In genomic region chr14:104967414-104968152, GRCh38 we compare ENCODE assay signal across 1 cellular context.
TF ChIP-seq lines count a peak whose summit lies in the region.

No MANE protein-coding gene starts in this region.

TF ChIP-seq in IMR-90, 13 proteins besides CTCF, POLR2A, EP300 and RAD21 (continued from another document):
- TF ChIP-seq USF2 (IDR thresholded peaks at IDR 0.05; ENCODE audit: low read depth, low read length) (no peak), FOS (IDR thresholded peaks at IDR 0.05; ENCODE audit: low read depth, low read length) (no peak), RCOR1 (IDR thresholded peaks at IDR 0.05; ENCODE audit: insufficient replicate concordance, low read length) (no peak), MAFK (IDR thresholded peaks at IDR 0.05; ENCODE audit: low read depth, low read length) (no peak), RFX5 (IDR thresholded peaks at IDR 0.05; ENCODE audit: low read depth, low read length) (no peak), ELK1 (IDR thresholded peaks at IDR 0.05; ENCODE audit: borderline replicate concordance, low read depth, low read length) (no peak), CEBPB (IDR thresholded peaks at IDR 0.05; ENCODE audit: low read depth, low read length) (no peak), CHD1 (IDR thresholded peaks at IDR 0.05; ENCODE audit: low read depth, low read length) (no peak), MXI1 (IDR thresholded peaks at IDR 0.05; ENCODE audit: borderline replicate concordance, low read depth, low read length) (no peak)
TF ChIP-seq in IMR-90: peak in this region for 0.
